In the genomic region with DNA sequence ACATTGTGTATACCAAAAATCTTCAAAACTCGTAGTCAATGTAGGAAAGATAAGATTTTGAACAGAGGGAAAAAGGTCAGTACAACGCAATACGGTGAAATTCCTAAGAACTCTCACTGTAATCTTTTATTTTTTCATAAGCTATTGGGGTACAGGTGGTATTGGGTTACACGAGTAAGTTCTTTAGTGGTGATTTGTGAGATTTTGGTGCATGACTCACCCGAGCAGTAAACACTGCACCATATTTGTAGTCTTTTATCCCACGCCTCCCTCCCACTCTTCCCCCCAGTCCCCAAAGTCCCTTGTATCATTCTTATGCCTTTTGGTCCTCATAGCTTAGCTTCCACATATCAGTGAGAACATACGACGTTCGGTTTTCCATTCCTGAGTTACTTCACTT, we compare ENCODE assay signal across 18 cellular contexts.
DNase-seq lines count a peak whose midpoint lies in the region; ATAC-seq lines count a peak whose summit lies in the region.
"Had no signal": no experiment of that assay in that cellular context is flagged by ENCODE, and none has a peak within 500 bp of the region (broad histone marks: within the 10 kb centered on the region; RNA-seq: fewer than 3 reads in every experiment).

No MANE protein-coding gene starts in this region.

- DNase-seq in EH (ENCODE audit: low read depth) = peak; percentile 6
- peak; percentile 10 for DNase-seq in H4 (ENCODE audit: low spot score)
- DNase-seq in HT1080 (ENCODE audit: low read depth) = peak; percentile 55
- peak; percentile 32 for DNase-seq in iris pigment epithelial cell (ENCODE audit: low read depth)
- DNase-seq in head of caudate nucleus = no peak
- no peak for DNase-seq in DMS79 (lab: John Stamatoyannopoulos, UW)
- no peak for DNase-seq in COLO829 (ENCODE audit: low spot score)
- DNase-seq: AML-193; BE2C; Calu3; CD4-positive, alpha-beta T cell; CD8-positive, alpha-beta memory T cell; COR-L47; GF-D8; GOT3; H7 had no signal

- ATAC-seq in GM21528 (IDR thresholded peaks at IDR 0.05; ENCODE audit: low FRiP score, unreplicated experiment) = no peak
- ATAC-seq: HCT116 had no signal

- intact Hi-C loops in head of caudate nucleus (cut with DNase I) = no loop called here

Comparison
In these comparisons a context has a peak if more than half of its experiments do, and no peak if none do; other contexts are left out.
1. DNase-seq: peak in EH (single experiment), H4 (single experiment), HT1080 (single experiment) and iris pigment epithelial cell (single experiment); none in head of caudate nucleus (0 of 42), DMS79 (single experiment) and COLO829 (single experiment).